ENCODE assay signal across 25 cellular contexts in genomic region chr2:171819453-171819852, GRCh38.
"Had no signal": no experiment of that assay in that cellular context is flagged by ENCODE, and none has a peak within 500 bp of the region (broad histone marks: within the 10 kb centered on the region; RNA-seq: fewer than 3 reads in every experiment).

No MANE protein-coding gene starts in this region.

- H3K27ac Mint-ChIP-seq: dendritic cell treated with granulocyte-macrophage colony-stimulating factor and Interleukin-4, amounts not matched to agents 40 ng/mL and 50 ng/mL, for 4 days; effector memory CD8-positive, alpha-beta T cell; endodermal cell had no signal

- H3K36me3 ChIP-seq: colonic mucosa had no signal

- H3K4me1 ChIP-seq: colonic mucosa, esophagus muscularis mucosa, esophagus squamous epithelium, gastroesophageal sphincter, heart right ventricle had no signal

- DNase-seq: colonic mucosa; cortex of kidney; dermis blood vessel endothelial cell; dorsolateral prefrontal cortex; effector CD4-positive, alpha-beta T cell; effector CD8-positive, alpha-beta T cell; effector memory CD4-positive, alpha-beta T cell; effector memory CD8-positive, alpha-beta T cell; endodermal cell; erythroblast; esophagus squamous epithelium; foreskin fibroblast; foreskin keratinocyte; foreskin melanocyte; gastrocnemius medialis; glutamatergic neuron; head of caudate nucleus; heart left ventricle; heart right ventricle had no signal

- H3K9me3 ChIP-seq: colonic mucosa, esophagus muscularis mucosa, esophagus squamous epithelium, gastrocnemius medialis, gastroesophageal sphincter, heart left ventricle, heart right ventricle had no signal

- H3K27ac ChIP-seq: colonic mucosa, coronary artery, dorsolateral prefrontal cortex, epithelial cell of prostate, esophagus muscularis mucosa, esophagus squamous epithelium, foreskin keratinocyte, gastrocnemius medialis, gastroesophageal sphincter, heart left ventricle, heart right ventricle had no signal

- H3K9me3 Mint-ChIP-seq: dendritic cell treated with granulocyte-macrophage colony-stimulating factor and Interleukin-4, amounts not matched to agents 40 ng/mL and 50 ng/mL, for 4 days; effector memory CD8-positive, alpha-beta T cell; endodermal cell had no signal

- ATAC-seq: effector memory CD8-positive, alpha-beta T cell; esophagus mucosa; foreskin keratinocyte; gastrocnemius medialis; gastroesophageal sphincter; heart left ventricle; heart right ventricle had no signal

- H3K4me1 Mint-ChIP-seq: endodermal cell had no signal

- H3K27me3 ChIP-seq: colonic mucosa, dorsolateral prefrontal cortex, esophagus muscularis mucosa, esophagus squamous epithelium, foreskin keratinocyte, gastrocnemius medialis, gastroesophageal sphincter, heart left ventricle, heart right ventricle had no signal

- H3K4me3 Mint-ChIP-seq: dendritic cell treated with granulocyte-macrophage colony-stimulating factor and Interleukin-4, amounts not matched to agents 40 ng/mL and 50 ng/mL, for 4 days; effector memory CD8-positive, alpha-beta T cell; endodermal cell had no signal

- H3K4me3 ChIP-seq: colonic mucosa, coronary artery, dorsolateral prefrontal cortex, esophagus muscularis mucosa, esophagus squamous epithelium, gastrocnemius medialis, gastroesophageal sphincter, heart left ventricle, heart right ventricle had no signal

- H3K27me3 Mint-ChIP-seq: dendritic cell treated with granulocyte-macrophage colony-stimulating factor and Interleukin-4, amounts not matched to agents 40 ng/mL and 50 ng/mL, for 4 days; effector memory CD8-positive, alpha-beta T cell had no signal
